1 cellular context compared by ENCODE assay signal in the genomic region with DNA sequence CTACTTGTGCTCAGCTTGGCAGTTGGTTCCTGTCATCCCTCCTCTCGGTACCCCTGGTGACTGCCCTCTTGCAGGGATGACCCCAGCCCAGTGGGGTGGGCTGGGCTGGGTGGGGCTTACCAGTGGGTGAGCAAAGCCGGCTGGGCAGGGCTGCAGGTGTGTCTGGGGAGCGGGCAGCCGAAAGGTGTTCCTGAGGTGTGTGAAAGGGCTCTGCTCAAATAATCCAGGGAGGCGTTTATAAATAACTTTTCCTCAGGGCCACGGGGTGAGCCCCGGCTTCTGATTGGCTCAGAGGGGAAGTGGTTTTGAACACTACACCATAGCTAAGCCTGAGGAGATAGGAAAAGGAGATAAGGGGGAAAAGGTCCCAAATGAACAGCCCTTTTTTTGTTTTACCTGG.
TF ChIP-seq lines count a peak whose summit lies in the region.

A gene with protein sequence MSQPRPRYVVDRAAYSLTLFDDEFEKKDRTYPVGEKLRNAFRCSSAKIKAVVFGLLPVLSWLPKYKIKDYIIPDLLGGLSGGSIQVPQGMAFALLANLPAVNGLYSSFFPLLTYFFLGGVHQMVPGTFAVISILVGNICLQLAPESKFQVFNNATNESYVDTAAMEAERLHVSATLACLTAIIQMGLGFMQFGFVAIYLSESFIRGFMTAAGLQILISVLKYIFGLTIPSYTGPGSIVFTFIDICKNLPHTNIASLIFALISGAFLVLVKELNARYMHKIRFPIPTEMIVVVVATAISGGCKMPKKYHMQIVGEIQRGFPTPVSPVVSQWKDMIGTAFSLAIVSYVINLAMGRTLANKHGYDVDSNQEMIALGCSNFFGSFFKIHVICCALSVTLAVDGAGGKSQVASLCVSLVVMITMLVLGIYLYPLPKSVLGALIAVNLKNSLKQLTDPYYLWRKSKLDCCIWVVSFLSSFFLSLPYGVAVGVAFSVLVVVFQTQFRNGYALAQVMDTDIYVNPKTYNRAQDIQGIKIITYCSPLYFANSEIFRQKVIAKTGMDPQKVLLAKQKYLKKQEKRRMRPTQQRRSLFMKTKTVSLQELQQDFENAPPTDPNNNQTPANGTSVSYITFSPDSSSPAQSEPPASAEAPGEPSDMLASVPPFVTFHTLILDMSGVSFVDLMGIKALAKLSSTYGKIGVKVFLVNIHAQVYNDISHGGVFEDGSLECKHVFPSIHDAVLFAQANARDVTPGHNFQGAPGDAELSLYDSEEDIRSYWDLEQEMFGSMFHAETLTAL (minus strand): TSS at position 212 of the 400 bp plus-strand sequence. CDS start 7,636 bp downstream, outside the sequence.

TF ChIP-seq in IMR-90, 13 proteins besides CTCF, POLR2A, EP300 and RAD21:
- no peak for TF ChIP-seq FOS (IDR thresholded peaks at IDR 0.05; ENCODE audit: low read depth, low read length)
- TF ChIP-seq SMC3 (IDR thresholded peaks at IDR 0.05; ENCODE audit: low read depth, low read length): no peak
- TF ChIP-seq ELK1 (IDR thresholded peaks at IDR 0.05; ENCODE audit: borderline replicate concordance, low read depth, low read length): no peak
- TF ChIP-seq USF2 (IDR thresholded peaks at IDR 0.05; ENCODE audit: low read depth, low read length): no peak
- TF ChIP-seq RCOR1 (IDR thresholded peaks at IDR 0.05; ENCODE audit: insufficient replicate concordance, low read length): no peak
- TF ChIP-seq BHLHE40 (IDR thresholded peaks at IDR 0.05; ENCODE audit: low read depth, low read length): no peak
- no peak for TF ChIP-seq CEBPB (IDR thresholded peaks at IDR 0.05; ENCODE audit: low read depth, low read length)
- no peak for TF ChIP-seq MAZ (IDR thresholded peaks at IDR 0.05; ENCODE audit: borderline replicate concordance, low read depth, low read length)
